ENCODE assay signal across 1 cellular context in the genomic region with DNA sequence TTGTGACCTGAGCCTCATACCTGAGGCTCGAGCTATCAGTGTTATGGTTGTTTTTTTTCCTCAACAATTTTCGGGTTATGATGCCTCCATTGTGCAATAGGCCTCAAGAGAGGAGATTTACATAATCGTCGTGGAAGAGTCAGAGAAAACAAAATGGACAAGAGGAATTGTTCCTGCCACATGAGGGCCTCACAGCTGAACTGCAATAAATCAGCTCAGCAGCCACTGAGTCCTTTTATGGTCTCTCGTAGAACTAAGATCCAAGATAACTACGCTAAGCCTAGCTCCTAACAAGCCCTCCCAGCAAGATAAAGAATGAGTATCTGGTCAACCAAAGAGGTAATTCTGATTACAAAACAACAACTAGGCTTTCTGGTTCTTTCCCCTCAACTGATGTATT.
TF ChIP-seq lines count a peak whose summit lies in the region.

No MANE protein-coding gene starts in this region.

TF ChIP-seq in HEK293, 187 proteins besides CTCF, POLR2A, EP300 and RAD21 (continued from another document and continues in another):
- no peak for TF ChIP-seq ZNF48 (tag by site-specific recombination; IDR thresholded peaks at IDR 0.05)
- no peak for TF ChIP-seq ZNF133 (tag by site-specific recombination; IDR thresholded peaks at IDR 0.05)
- TF ChIP-seq ZNF214 (tag by site-specific recombination; IDR thresholded peaks at IDR 0.05; ENCODE audit: borderline replicate concordance) = no peak
- TF ChIP-seq IKZF3 (tag by site-specific recombination; IDR thresholded peaks at IDR 0.05) = 0 out of 2 replicates have a peak, but pooled peaks have one; percentile 49
- no peak for TF ChIP-seq MYNN (tag by site-specific recombination; IDR thresholded peaks at IDR 0.05; ENCODE audit: borderline replicate concordance)
- TF ChIP-seq, protein P1, sequence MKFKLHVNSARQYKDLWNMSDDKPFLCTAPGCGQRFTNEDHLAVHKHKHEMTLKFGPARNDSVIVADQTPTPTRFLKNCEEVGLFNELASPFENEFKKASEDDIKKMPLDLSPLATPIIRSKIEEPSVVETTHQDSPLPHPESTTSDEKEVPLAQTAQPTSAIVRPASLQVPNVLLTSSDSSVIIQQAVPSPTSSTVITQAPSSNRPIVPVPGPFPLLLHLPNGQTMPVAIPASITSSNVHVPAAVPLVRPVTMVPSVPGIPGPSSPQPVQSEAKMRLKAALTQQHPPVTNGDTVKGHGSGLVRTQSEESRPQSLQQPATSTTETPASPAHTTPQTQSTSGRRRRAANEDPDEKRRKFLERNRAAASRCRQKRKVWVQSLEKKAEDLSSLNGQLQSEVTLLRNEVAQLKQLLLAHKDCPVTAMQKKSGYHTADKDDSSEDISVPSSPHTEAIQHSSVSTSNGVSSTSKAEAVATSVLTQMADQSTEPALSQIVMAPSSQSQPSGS (tag by site-specific recombination; IDR thresholded peaks at IDR 0.05; ENCODE audit: low read depth) = no peak
- no peak for TF ChIP-seq ZNF350 (tag by site-specific recombination; IDR thresholded peaks at IDR 0.05)
- TF ChIP-seq ZNF292 (tag by site-specific recombination; IDR thresholded peaks at IDR 0.05; ENCODE audit: borderline replicate concordance, low read depth) = no peak
- TF ChIP-seq, protein P2, sequence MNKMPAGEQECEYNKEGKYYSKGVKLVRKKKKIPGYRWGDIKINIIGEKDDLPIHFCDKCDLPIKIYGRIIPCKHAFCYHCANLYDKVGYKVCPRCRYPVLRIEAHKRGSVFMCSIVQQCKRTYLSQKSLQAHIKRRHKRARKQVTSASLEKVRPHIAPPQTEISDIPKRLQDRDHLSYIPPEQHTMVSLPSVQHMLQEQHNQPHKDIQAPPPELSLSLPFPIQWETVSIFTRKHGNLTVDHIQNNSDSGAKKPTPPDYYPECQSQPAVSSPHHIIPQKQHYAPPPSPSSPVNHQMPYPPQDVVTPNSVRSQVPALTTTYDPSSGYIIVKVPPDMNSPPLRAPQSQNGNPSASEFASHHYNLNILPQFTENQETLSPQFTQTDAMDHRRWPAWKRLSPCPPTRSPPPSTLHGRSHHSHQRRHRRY (tag by site-specific recombination; IDR thresholded peaks at IDR 0.05) = no peak
- no peak for TF ChIP-seq ZNF223 (tag by site-specific recombination; IDR thresholded peaks at IDR 0.05)
- no peak for TF ChIP-seq SCRT1 (tag by site-specific recombination; IDR thresholded peaks at IDR 0.05; ENCODE audit: borderline replicate concordance)
- no peak for TF ChIP-seq HOXA7 (CRISPR knock-in tag; IDR thresholded peaks at IDR 0.05; ENCODE audit: borderline replicate concordance)
- TF ChIP-seq OVOL3 (tag by site-specific recombination; IDR thresholded peaks at IDR 0.05) = no peak
- TF ChIP-seq, protein P3, sequence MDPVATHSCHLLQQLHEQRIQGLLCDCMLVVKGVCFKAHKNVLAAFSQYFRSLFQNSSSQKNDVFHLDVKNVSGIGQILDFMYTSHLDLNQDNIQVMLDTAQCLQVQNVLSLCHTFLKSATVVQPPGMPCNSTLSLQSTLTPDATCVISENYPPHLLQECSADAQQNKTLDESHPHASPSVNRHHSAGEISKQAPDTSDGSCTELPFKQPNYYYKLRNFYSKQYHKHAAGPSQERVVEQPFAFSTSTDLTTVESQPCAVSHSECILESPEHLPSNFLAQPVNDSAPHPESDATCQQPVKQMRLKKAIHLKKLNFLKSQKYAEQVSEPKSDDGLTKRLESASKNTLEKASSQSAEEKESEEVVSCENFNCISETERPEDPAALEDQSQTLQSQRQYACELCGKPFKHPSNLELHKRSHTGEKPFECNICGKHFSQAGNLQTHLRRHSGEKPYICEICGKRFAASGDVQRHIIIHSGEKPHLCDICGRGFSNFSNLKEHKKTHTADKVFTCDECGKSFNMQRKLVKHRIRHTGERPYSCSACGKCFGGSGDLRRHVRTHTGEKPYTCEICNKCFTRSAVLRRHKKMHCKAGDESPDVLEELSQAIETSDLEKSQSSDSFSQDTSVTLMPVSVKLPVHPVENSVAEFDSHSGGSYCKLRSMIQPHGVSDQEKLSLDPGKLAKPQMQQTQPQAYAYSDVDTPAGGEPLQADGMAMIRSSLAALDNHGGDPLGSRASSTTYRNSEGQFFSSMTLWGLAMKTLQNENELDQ (tag by site-specific recombination; IDR thresholded peaks at IDR 0.05; ENCODE audit: low read depth) = no peak
- no peak for TF ChIP-seq ZNF558 (tag by site-specific recombination; IDR thresholded peaks at IDR 0.05)
- TF ChIP-seq ZNF324 (tag by site-specific recombination; IDR thresholded peaks at IDR 0.05) = no peak
- TF ChIP-seq, protein P4, sequence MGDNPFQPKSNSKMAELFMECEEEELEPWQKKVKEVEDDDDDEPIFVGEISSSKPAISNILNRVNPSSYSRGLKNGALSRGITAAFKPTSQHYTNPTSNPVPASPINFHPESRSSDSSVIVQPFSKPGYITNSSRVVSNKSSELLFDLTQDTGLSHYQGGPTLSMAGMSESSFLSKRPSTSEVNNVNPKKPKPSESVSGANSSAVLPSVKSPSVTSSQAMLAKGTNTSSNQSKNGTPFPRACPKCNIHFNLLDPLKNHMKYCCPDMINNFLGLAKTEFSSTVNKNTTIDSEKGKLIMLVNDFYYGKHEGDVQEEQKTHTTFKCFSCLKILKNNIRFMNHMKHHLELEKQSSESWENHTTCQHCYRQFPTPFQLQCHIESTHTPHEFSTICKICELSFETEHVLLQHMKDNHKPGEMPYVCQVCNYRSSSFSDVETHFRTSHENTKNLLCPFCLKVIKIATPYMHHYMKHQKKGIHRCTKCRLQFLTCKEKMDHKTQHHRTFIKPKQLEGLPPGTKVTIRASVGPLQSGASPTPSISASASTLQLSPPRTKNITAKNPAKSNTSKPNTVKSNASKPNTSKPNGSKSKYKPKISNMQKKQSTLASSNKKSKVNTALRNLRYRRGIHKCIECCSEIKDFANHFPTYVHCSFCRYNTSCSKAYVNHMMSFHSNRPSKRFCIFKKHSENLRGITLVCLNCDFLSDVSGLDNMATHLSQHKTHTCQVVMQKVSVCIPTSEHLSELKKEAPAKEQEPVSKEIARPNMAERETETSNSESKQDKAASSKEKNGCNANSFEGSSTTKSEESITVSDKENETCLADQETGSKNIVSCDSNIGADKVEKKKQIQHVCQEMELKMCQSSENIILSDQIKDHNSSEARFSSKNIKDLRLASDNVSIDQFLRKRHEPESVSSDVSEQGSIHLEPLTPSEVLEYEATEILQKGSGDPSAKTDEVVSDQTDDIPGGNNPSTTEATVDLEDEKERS (tag by site-specific recombination; IDR thresholded peaks at IDR 0.05) = no peak
- peak; percentile 32; the same call in 1 of the 2 replicates for TF ChIP-seq ZSCAN30 (tag by site-specific recombination; IDR thresholded peaks at IDR 0.05)
- TF ChIP-seq SCRT2 (tag by site-specific recombination; IDR thresholded peaks at IDR 0.05) = no peak
- TF ChIP-seq ZNF510 (tag by site-specific recombination; IDR thresholded peaks at IDR 0.05; ENCODE audit: insufficient replicate concordance) = no peak
- no peak for TF ChIP-seq GLI2 (tag by site-specific recombination; IDR thresholded peaks at IDR 0.05; ENCODE audit: borderline replicate concordance, low read depth)
- no peak for TF ChIP-seq ZNF175 (tag by site-specific recombination; IDR thresholded peaks at IDR 0.05)
- no peak for TF ChIP-seq MEIS1 (CRISPR knock-in tag; IDR thresholded peaks at IDR 0.05; ENCODE audit: borderline replicate concordance)
- TF ChIP-seq ZNF521 (tag by site-specific recombination; IDR thresholded peaks at IDR 0.05) = no peak
- TF ChIP-seq EGR2 (tag by site-specific recombination; IDR thresholded peaks at IDR 0.05; ENCODE audit: low read depth) = no peak
- TF ChIP-seq, protein P5, sequence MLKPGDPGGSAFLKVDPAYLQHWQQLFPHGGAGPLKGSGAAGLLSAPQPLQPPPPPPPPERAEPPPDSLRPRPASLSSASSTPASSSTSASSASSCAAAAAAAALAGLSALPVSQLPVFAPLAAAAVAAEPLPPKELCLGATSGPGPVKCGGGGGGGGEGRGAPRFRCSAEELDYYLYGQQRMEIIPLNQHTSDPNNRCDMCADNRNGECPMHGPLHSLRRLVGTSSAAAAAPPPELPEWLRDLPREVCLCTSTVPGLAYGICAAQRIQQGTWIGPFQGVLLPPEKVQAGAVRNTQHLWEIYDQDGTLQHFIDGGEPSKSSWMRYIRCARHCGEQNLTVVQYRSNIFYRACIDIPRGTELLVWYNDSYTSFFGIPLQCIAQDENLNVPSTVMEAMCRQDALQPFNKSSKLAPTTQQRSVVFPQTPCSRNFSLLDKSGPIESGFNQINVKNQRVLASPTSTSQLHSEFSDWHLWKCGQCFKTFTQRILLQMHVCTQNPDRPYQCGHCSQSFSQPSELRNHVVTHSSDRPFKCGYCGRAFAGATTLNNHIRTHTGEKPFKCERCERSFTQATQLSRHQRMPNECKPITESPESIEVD (tag by site-specific recombination; IDR thresholded peaks at IDR 0.05) = peak; percentile 75
- TF ChIP-seq, protein P6, sequence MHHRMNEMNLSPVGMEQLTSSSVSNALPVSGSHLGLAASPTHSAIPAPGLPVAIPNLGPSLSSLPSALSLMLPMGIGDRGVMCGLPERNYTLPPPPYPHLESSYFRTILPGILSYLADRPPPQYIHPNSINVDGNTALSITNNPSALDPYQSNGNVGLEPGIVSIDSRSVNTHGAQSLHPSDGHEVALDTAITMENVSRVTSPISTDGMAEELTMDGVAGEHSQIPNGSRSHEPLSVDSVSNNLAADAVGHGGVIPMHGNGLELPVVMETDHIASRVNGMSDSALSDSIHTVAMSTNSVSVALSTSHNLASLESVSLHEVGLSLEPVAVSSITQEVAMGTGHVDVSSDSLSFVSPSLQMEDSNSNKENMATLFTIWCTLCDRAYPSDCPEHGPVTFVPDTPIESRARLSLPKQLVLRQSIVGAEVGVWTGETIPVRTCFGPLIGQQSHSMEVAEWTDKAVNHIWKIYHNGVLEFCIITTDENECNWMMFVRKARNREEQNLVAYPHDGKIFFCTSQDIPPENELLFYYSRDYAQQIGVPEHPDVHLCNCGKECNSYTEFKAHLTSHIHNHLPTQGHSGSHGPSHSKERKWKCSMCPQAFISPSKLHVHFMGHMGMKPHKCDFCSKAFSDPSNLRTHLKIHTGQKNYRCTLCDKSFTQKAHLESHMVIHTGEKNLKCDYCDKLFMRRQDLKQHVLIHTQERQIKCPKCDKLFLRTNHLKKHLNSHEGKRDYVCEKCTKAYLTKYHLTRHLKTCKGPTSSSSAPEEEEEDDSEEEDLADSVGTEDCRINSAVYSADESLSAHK (tag by site-specific recombination; IDR thresholded peaks at IDR 0.05) = 0 out of 2 replicates have a peak, but pooled peaks have one; percentile 12
- TF ChIP-seq, protein P7, sequence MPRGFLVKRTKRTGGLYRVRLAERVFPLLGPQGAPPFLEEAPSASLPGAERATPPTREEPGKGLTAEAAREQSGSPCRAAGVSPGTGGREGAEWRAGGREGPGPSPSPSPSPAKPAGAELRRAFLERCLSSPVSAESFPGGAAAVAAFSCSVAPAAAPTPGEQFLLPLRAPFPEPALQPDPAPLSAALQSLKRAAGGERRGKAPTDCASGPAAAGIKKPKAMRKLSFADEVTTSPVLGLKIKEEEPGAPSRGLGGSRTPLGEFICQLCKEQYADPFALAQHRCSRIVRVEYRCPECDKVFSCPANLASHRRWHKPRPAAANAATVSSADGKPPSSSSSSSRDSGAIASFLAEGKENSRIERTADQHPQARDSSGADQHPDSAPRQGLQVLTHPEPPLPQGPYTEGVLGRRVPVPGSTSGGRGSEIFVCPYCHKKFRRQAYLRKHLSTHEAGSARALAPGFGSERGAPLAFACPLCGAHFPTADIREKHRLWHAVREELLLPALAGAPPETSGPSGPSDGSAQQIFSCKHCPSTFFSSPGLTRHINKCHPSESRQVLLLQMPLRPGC (tag by site-specific recombination; IDR thresholded peaks at IDR 0.05) = no peak
- TF ChIP-seq ZNF830 (tag by site-specific recombination; IDR thresholded peaks at IDR 0.05; ENCODE audit: low read depth) = no peak
- no peak for TF ChIP-seq WT1 (tag by site-specific recombination; IDR thresholded peaks at IDR 0.05)
- TF ChIP-seq HOXD13 (CRISPR knock-in tag; IDR thresholded peaks at IDR 0.05; ENCODE audit: borderline replicate concordance) = no peak
- peak; percentile 76; the same call in 1 of the 2 replicates for TF ChIP-seq TCF7L2 (IDR thresholded peaks at IDR 0.05; ENCODE audit: borderline replicate concordance, low read depth, low read length)
- TF ChIP-seq, protein P8, sequence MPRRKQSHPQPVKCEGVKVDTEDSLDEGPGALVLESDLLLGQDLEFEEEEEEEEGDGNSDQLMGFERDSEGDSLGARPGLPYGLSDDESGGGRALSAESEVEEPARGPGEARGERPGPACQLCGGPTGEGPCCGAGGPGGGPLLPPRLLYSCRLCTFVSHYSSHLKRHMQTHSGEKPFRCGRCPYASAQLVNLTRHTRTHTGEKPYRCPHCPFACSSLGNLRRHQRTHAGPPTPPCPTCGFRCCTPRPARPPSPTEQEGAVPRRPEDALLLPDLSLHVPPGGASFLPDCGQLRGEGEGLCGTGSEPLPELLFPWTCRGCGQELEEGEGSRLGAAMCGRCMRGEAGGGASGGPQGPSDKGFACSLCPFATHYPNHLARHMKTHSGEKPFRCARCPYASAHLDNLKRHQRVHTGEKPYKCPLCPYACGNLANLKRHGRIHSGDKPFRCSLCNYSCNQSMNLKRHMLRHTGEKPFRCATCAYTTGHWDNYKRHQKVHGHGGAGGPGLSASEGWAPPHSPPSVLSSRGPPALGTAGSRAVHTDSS (tag by site-specific recombination; IDR thresholded peaks at IDR 0.05) = no peak
- no peak for TF ChIP-seq YY2 (tag by site-specific recombination; IDR thresholded peaks at IDR 0.05)
- no peak for TF ChIP-seq SP7 (tag by site-specific recombination; IDR thresholded peaks at IDR 0.05)
- TF ChIP-seq ZXDB (tag by site-specific recombination; IDR thresholded peaks at IDR 0.05) = no peak; the same call in 1 of the 2 replicates
- no peak for TF ChIP-seq ZFP37 (tag by site-specific recombination; IDR thresholded peaks at IDR 0.05)
- no peak for TF ChIP-seq ZNF248 (tag by site-specific recombination; IDR thresholded peaks at IDR 0.05)
- TF ChIP-seq, protein P9, sequence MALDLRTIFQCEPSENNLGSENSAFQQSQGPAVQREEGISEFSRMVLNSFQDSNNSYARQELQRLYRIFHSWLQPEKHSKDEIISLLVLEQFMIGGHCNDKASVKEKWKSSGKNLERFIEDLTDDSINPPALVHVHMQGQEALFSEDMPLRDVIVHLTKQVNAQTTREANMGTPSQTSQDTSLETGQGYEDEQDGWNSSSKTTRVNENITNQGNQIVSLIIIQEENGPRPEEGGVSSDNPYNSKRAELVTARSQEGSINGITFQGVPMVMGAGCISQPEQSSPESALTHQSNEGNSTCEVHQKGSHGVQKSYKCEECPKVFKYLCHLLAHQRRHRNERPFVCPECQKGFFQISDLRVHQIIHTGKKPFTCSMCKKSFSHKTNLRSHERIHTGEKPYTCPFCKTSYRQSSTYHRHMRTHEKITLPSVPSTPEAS (tag by site-specific recombination; IDR thresholded peaks at IDR 0.05) = no peak
- TF ChIP-seq, protein P10, sequence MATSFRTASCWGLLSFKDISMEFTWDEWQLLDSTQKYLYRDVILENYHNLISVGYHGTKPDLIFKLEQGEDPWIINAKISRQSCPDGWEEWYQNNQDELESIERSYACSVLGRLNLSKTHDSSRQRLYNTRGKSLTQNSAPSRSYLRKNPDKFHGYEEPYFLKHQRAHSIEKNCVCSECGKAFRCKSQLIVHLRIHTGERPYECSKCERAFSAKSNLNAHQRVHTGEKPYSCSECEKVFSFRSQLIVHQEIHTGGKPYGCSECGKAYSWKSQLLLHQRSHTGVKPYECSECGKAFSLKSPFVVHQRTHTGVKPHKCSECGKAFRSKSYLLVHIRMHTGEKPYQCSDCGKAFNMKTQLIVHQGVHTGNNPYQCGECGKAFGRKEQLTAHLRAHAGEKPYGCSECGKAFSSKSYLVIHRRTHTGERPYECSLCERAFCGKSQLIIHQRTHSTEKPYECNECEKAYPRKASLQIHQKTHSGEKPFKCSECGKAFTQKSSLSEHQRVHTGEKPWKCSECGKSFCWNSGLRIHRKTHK (tag by site-specific recombination; IDR thresholded peaks at IDR 0.05) = no peak
